Comparison of ENCODE assay signal across 1 cellular context in genomic region chr12:60805340-60805739, GRCh38.
TF ChIP-seq lines count a peak whose summit lies in the region.

No MANE protein-coding gene starts in this region.

TF ChIP-seq in liver, 16 proteins besides CTCF, POLR2A, EP300 and RAD21 (continued from another document):
- TF ChIP-seq REST (IDR thresholded peaks at IDR 0.05) (no peak), MAX (IDR thresholded peaks at IDR 0.05) (no peak), ZBTB33 (IDR thresholded peaks at IDR 0.05) (no peak), RXRA (IDR thresholded peaks at IDR 0.05) (no peak), YY1 (IDR thresholded peaks at IDR 0.05) (no peak), FOXA1 (IDR thresholded peaks at IDR 0.05) (no peak), HNF4A (conservative IDR thresholded peaks at IDR 0.05) (no peak), JUND (IDR thresholded peaks at IDR 0.05) (no peak), FOXA2 (IDR thresholded peaks at IDR 0.05) (no peak)
